Comparison of ENCODE assay signal across 8 cellular contexts in genomic region chr12:1936406-1937320, GRCh38. TPM values are rescaled to one million over a fixed set of nuclear protein-coding genes. Genes with fewer than 3 reads are reported as not detected.
DNase-seq lines count a peak whose midpoint lies in the region; ATAC-seq and TF ChIP-seq lines count a peak whose summit lies in the region.

No MANE protein-coding gene starts in this region.

- H3K9me3 Mint-ChIP-seq in mesothelial cell of epicardium: no peaks in the 10 kb centered on the region

- H3K36me3 Mint-ChIP-seq in mesothelial cell of epicardium: peaks cover 8% of the 10 kb centered on the region

- no peak overlapping the region for H3K4me3 ChIP-seq in colonic mucosa

- DNase-seq in A172 (ENCODE audit: low spot score) (peak; percentile 54), NCI-H1694 treated with DMSO at 0.1 percent for 48 hours (lab: John Stamatoyannopoulos, UW) (peak; percentile 98), colonic mucosa (peak; percentile 87), mesothelial cell of epicardium (ENCODE audit: low spot score in 2 of 2, unreplicated experiment in 2 of 2) (no peak), NOMO-1 treated with dmso at 0.1 percent for 144 hours (lab: John Stamatoyannopoulos, UW; ENCODE audit: unreplicated experiment) (no peak)
- no peak for DNase-seq in stimulated activated CD4-positive, alpha-beta T cell treated with anti-CD3 and anti-CD28 coated beads, Interleukin-2, amount 100 ng/mL, for 24 hours

- no peaks in the 10 kb centered on the region for H3K27me3 ChIP-seq in colonic mucosa

- H3K27ac ChIP-seq in colonic mucosa: peak overlapping the region; percentile 86

- peaks cover 20% of the 10 kb centered on the region for H3K4me1 Mint-ChIP-seq in mesothelial cell of epicardium

- H3K27me3 Mint-ChIP-seq in mesothelial cell of epicardium (ENCODE audit: low read depth): no peaks in the 10 kb centered on the region

- no peaks in the 10 kb centered on the region for H3K9me3 ChIP-seq in colonic mucosa

- no peak overlapping the region for H3K4me3 Mint-ChIP-seq in mesothelial cell of epicardium

- H3K36me3 ChIP-seq in colonic mucosa: no peaks in the 10 kb centered on the region

- H3K9ac ChIP-seq in colonic mucosa (ENCODE audit: low read depth in 2 of 2, low read length in 2 of 2): peak overlapping the region in 1 of 2 donors; percentile 73

- H3K4me1 ChIP-seq in colonic mucosa: peaks cover 4% of the 10 kb centered on the region

- no peak for ATAC-seq in HG02970 (IDR thresholded peaks at IDR 0.05; ENCODE audit: low FRiP score, unreplicated experiment)
- ATAC-seq in HG02623 (IDR thresholded peaks at IDR 0.05; ENCODE audit: unreplicated experiment): no peak

- TF ChIP-seq CTCF in colonic mucosa (IDR thresholded peaks at IDR 0.05) (no peak), mesothelial cell of epicardium (IDR thresholded peaks at IDR 0.05; ENCODE audit: unreplicated experiment) (no peak)

- H3K27ac Mint-ChIP-seq in mesothelial cell of epicardium: peak overlapping the region; percentile 30

- intact Hi-C loops in colonic mucosa (cut with DNase I): loop anchor here (5.0 kb wide), 1 partner anchor 279 kb away; no protein-coding TSS in a partner anchor

RNA-seq across cellular contexts. Expression of gene CACNA2D4, which starts 18.2 kb away (rescaled TPM):
- not detected in 2 replicates for total RNA-seq in A172 (2014; rRNA removed; shearing (Covaris generic))
- total RNA-seq in colonic mucosa (1 to 10 TPM; 3.3 to 3.7 TPM), mesothelial cell of epicardium (0.09 to 0.45 TPM (median 0.45 TPM) in 3 replicates)

Comparison
In these comparisons a context has a peak if more than half of its experiments do, and no peak if none do; other contexts are left out.
1. DNase-seq: peak in A172 (single experiment), NCI-H1694 treated with DMSO at 0.1 percent for 48 hours (single experiment) and colonic mucosa (single experiment); none in mesothelial cell of epicardium (0 of 2), NOMO-1 treated with dmso at 0.1 percent for 144 hours (single experiment) and stimulated activated CD4-positive, alpha-beta T cell treated with anti-CD3 and anti-CD28 coated beads, Interleukin-2, amount 100 ng/mL, for 24 hours (0 of 2).